1 cellular context compared by ENCODE assay signal in genomic region chr1:2639203-2639602, GRCh38.
TF ChIP-seq lines count a peak whose summit lies in the region.

No MANE protein-coding gene starts in this region.

TF ChIP-seq in HepG2, 621 proteins besides CTCF, POLR2A, EP300 and RAD21 (continued from another document):
- TF ChIP-seq AGO1 (IDR thresholded peaks at IDR 0.05; ENCODE audit: low read depth, low read length, poor library complexity, severe bottlenecking) (peak; percentile 79), SNAPC2 (CRISPR knock-in tag; IDR thresholded peaks at IDR 0.05) (no peak), ZSCAN31 (CRISPR knock-in tag; IDR thresholded peaks at IDR 0.05; ENCODE audit: low read depth) (0 out of 2 replicates have a peak, but pooled peaks have one; percentile 2), RBM22 (optimal IDR thresholded peaks at IDR 0.05; ENCODE audit: low read length) (peak; percentile 44), AKAP8 (CRISPR knock-in tag; IDR thresholded peaks at IDR 0.05) (peak; percentile 95; the same call in 1 of the 2 replicates), ZNF547 (CRISPR knock-in tag; IDR thresholded peaks at IDR 0.05) (0 out of 2 replicates have a peak, but pooled peaks have one; percentile 38), POLR2G (IDR thresholded peaks at IDR 0.05; ENCODE audit: low read depth, low read length) (peak; percentile 26; the same call in 1 of the 2 replicates), ZNF274 (CRISPR knock-in tag; IDR thresholded peaks at IDR 0.05) (0 out of 2 replicates have a peak, but pooled peaks have one; percentile 25), ZNF335 (CRISPR knock-in tag; IDR thresholded peaks at IDR 0.05) (no peak)
- TF ChIP-seq, protein P1, sequence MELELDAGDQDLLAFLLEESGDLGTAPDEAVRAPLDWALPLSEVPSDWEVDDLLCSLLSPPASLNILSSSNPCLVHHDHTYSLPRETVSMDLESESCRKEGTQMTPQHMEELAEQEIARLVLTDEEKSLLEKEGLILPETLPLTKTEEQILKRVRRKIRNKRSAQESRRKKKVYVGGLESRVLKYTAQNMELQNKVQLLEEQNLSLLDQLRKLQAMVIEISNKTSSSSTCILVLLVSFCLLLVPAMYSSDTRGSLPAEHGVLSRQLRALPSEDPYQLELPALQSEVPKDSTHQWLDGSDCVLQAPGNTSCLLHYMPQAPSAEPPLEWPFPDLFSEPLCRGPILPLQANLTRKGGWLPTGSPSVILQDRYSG (CRISPR knock-in tag; IDR thresholded peaks at IDR 0.05), result no peak
- TF ChIP-seq, protein P2, sequence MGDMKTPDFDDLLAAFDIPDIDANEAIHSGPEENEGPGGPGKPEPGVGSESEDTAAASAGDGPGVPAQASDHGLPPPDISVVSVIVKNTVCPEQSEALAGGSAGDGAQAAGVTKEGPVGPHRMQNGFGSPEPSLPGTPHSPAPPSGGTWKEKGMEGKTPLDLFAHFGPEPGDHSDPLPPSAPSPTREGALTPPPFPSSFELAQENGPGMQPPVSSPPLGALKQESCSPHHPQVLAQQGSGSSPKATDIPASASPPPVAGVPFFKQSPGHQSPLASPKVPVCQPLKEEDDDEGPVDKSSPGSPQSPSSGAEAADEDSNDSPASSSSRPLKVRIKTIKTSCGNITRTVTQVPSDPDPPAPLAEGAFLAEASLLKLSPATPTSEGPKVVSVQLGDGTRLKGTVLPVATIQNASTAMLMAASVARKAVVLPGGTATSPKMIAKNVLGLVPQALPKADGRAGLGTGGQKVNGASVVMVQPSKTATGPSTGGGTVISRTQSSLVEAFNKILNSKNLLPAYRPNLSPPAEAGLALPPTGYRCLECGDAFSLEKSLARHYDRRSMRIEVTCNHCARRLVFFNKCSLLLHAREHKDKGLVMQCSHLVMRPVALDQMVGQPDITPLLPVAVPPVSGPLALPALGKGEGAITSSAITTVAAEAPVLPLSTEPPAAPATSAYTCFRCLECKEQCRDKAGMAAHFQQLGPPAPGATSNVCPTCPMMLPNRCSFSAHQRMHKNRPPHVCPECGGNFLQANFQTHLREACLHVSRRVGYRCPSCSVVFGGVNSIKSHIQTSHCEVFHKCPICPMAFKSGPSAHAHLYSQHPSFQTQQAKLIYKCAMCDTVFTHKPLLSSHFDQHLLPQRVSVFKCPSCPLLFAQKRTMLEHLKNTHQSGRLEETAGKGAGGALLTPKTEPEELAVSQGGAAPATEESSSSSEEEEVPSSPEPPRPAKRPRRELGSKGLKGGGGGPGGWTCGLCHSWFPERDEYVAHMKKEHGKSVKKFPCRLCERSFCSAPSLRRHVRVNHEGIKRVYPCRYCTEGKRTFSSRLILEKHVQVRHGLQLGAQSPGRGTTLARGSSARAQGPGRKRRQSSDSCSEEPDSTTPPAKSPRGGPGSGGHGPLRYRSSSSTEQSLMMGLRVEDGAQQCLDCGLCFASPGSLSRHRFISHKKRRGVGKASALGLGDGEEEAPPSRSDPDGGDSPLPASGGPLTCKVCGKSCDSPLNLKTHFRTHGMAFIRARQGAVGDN (CRISPR knock-in tag; IDR thresholded peaks at IDR 0.05), result peak; percentile 13; the same call in 1 of the 2 replicates
